ENCODE assay signal across 10 cellular contexts in genomic region chr3:15521573-15521965, GRCh38. TPM values are rescaled to one million over a fixed set of nuclear protein-coding genes. Genes with fewer than 3 reads are reported as not detected.
A peak's percentile ranks its signal among the peaks of the same experiment; 100 is the strongest.
DNase-seq lines count a peak whose midpoint lies in the region; ATAC-seq and TF ChIP-seq lines count a peak whose summit lies in the region.
"Had no signal": no experiment of that assay in that cellular context is flagged by ENCODE, and none has a peak within 500 bp of the region (broad histone marks: within the 10 kb centered on the region; RNA-seq: fewer than 3 reads in every experiment).

Gene COLQ (minus strand): TSS chr3:15521706. CDS start chr3:15521625, 81 bp downstream.

- peaks cover 16% of the 10 kb centered on the region for H3K4me1 Mint-ChIP-seq in activated naive CD4-positive, alpha-beta T cell treated with anti-CD3 and anti-CD28 coated beads, Interleukin-2, amount 10 ng/mL, durations not matched to agents 7 days and 5 days
- H3K4me1 Mint-ChIP-seq in activated naive CD4-positive, alpha-beta T cell treated with anti-CD3 and anti-CD28 coated beads for 36 hours (ENCODE audit: low read depth) = peaks cover 17% of the 10 kb centered on the region
- H3K4me1 Mint-ChIP-seq in activated T-helper 17 cell treated with anti-CD3 and anti-CD28 coated beads, Interleukin-2, amount 50 U/mL, for 72 hours = peaks cover 16% of the 10 kb centered on the region
- peaks cover 66 to 78% of the 10 kb centered on the region in 2 donors for H3K4me1 Mint-ChIP-seq in immature natural killer cell
- peaks cover 9% of the 10 kb centered on the region for H3K4me1 Mint-ChIP-seq in stimulated activated memory B cell treated with anti-CD40 and anti-IgM and Interleukin-4, amounts not matched to agents 10 μg/mL and 1 μg/mL and 100 μg/mL, for 72 hours

- intact Hi-C loops in activated naive CD4-positive, alpha-beta T cell treated with anti-CD3 and anti-CD28 coated beads for 36 hours (cut with micrococcal nuclease) = no loop called here
- intact Hi-C loops in upper lobe of right lung (cut with DNase I) = no loop called here

- H3K4me3 ChIP-seq in upper lobe of right lung = no peak within 1 kb of the TSS

- TF ChIP-seq CTCF in upper lobe of right lung (IDR thresholded peaks at IDR 0.05) = no peak

- H3K36me3 ChIP-seq in upper lobe of right lung = no peaks in the 10 kb centered on the region

- H3K4me3 Mint-ChIP-seq in activated naive CD4-positive, alpha-beta T cell treated with anti-CD3 and anti-CD28 coated beads, Interleukin-2, amount 10 ng/mL, durations not matched to agents 7 days and 5 days = peak within 1 kb of the TSS; percentile 47
- no peak within 1 kb of the TSS for H3K4me3 Mint-ChIP-seq in activated naive CD4-positive, alpha-beta T cell treated with anti-CD3 and anti-CD28 coated beads for 36 hours
- H3K4me3 Mint-ChIP-seq in activated T-helper 17 cell treated with anti-CD3 and anti-CD28 coated beads, Interleukin-2, amount 50 U/mL, for 72 hours = peak within 1 kb of the TSS; percentile 52
- H3K4me3 Mint-ChIP-seq in immature natural killer cell = peak within 1 kb of the TSS; percentile 90 to 98 (median 93)
- H3K4me3 Mint-ChIP-seq in stimulated activated memory B cell treated with anti-CD40 and anti-IgM and Interleukin-4, amounts not matched to agents 10 μg/mL and 1 μg/mL and 100 μg/mL, for 72 hours = no peak within 1 kb of the TSS

- H3K9me3 ChIP-seq in upper lobe of right lung = no peaks in the 10 kb centered on the region

- no peak within 1 kb of the TSS for H3K27ac ChIP-seq in upper lobe of right lung

- CTCF ChIA-PET in activated naive CD4-positive, alpha-beta T cell treated with anti-CD3 and anti-CD28 coated beads, Interleukin-2, amount 10 ng/mL, durations not matched to agents 7 days and 5 days (lab: Charles Lee) = interaction anchor here (0.7 to 1.4 kb wide), 3 partner anchors 10 to 253 kb away, joined by 3 to 5 read pairs (median 4); no protein-coding TSS in a partner anchor
- CTCF ChIA-PET in activated naive CD4-positive, alpha-beta T cell treated with anti-CD3 and anti-CD28 coated beads for 36 hours (lab: Charles Lee) = interaction anchor here (0.6 kb wide), 1 partner anchor 403 kb away, joined by 3 read pairs; no protein-coding TSS in a partner anchor

- H3K4me1 ChIP-seq in upper lobe of right lung = peaks cover 5% of the 10 kb centered on the region

- no peak for DNase-seq in activated naive CD4-positive, alpha-beta T cell treated with anti-CD3 and anti-CD28 coated beads, Interleukin-2, amount 10 ng/mL, durations not matched to agents 7 days and 5 days
- DNase-seq in activated naive CD4-positive, alpha-beta T cell treated with anti-CD3 and anti-CD28 coated beads for 36 hours = no peak
- DNase-seq in immature natural killer cell (no peak), upper lobe of right lung (no peak), AG20443 (ENCODE audit: low spot score) (no peak)
- no peak for DNase-seq in stimulated activated naive CD4-positive, alpha-beta T cell treated with Interleukin-2 at 50 U/mL for 16 hours (lab: John Stamatoyannopoulos, UW)
- DNase-seq: hippocampal formation, NCI-H1417 treated with DMSO at 0.1 percent for 48 hours had no signal

- H3K9me3 Mint-ChIP-seq in activated naive CD4-positive, alpha-beta T cell treated with anti-CD3 and anti-CD28 coated beads, Interleukin-2, amount 10 ng/mL, durations not matched to agents 7 days and 5 days = no peaks in the 10 kb centered on the region
- no peaks in the 10 kb centered on the region for H3K9me3 Mint-ChIP-seq in activated naive CD4-positive, alpha-beta T cell treated with anti-CD3 and anti-CD28 coated beads for 36 hours
- no peaks in the 10 kb centered on the region for H3K9me3 Mint-ChIP-seq in activated T-helper 17 cell treated with anti-CD3 and anti-CD28 coated beads, Interleukin-2, amount 50 U/mL, for 72 hours
- no peaks in the 10 kb centered on the region for H3K9me3 Mint-ChIP-seq in immature natural killer cell
- H3K9me3 Mint-ChIP-seq in stimulated activated memory B cell treated with anti-CD40 and anti-IgM and Interleukin-4, amounts not matched to agents 10 μg/mL and 1 μg/mL and 100 μg/mL, for 72 hours = peaks cover 3% of the 10 kb centered on the region

- H3K36me3 Mint-ChIP-seq in activated naive CD4-positive, alpha-beta T cell treated with anti-CD3 and anti-CD28 coated beads, Interleukin-2, amount 10 ng/mL, durations not matched to agents 7 days and 5 days = peaks cover 2% of the 10 kb centered on the region
- no peaks in the 10 kb centered on the region for H3K36me3 Mint-ChIP-seq in activated naive CD4-positive, alpha-beta T cell treated with anti-CD3 and anti-CD28 coated beads for 36 hours (ENCODE audit: low read depth)
- no peaks in the 10 kb centered on the region for H3K36me3 Mint-ChIP-seq in activated T-helper 17 cell treated with anti-CD3 and anti-CD28 coated beads, Interleukin-2, amount 50 U/mL, for 72 hours (ENCODE audit: low read depth)
- peaks cover 0 to 1% (median 0%) of the 10 kb centered on the region in 3 donors for H3K36me3 Mint-ChIP-seq in immature natural killer cell
- H3K36me3 Mint-ChIP-seq in stimulated activated memory B cell treated with anti-CD40 and anti-IgM and Interleukin-4, amounts not matched to agents 10 μg/mL and 1 μg/mL and 100 μg/mL, for 72 hours = no peaks in the 10 kb centered on the region

- peaks cover 20% of the 10 kb centered on the region for H3K27me3 Mint-ChIP-seq in activated naive CD4-positive, alpha-beta T cell treated with anti-CD3 and anti-CD28 coated beads, Interleukin-2, amount 10 ng/mL, durations not matched to agents 7 days and 5 days
- H3K27me3 Mint-ChIP-seq in activated naive CD4-positive, alpha-beta T cell treated with anti-CD3 and anti-CD28 coated beads for 36 hours (ENCODE audit: low read depth) = peaks cover 3% of the 10 kb centered on the region
- no peaks in the 10 kb centered on the region for H3K27me3 Mint-ChIP-seq in activated T-helper 17 cell treated with anti-CD3 and anti-CD28 coated beads, Interleukin-2, amount 50 U/mL, for 72 hours
- peaks cover 0 to 3% (median 2%) of the 10 kb centered on the region in 3 donors for H3K27me3 Mint-ChIP-seq in immature natural killer cell (ENCODE audit: low read depth in 3 of 3)
- H3K27me3 Mint-ChIP-seq in stimulated activated memory B cell treated with anti-CD40 and anti-IgM and Interleukin-4, amounts not matched to agents 10 μg/mL and 1 μg/mL and 100 μg/mL, for 72 hours = peaks cover 16% of the 10 kb centered on the region

- no peak within 1 kb of the TSS for H3K27ac Mint-ChIP-seq in activated naive CD4-positive, alpha-beta T cell treated with anti-CD3 and anti-CD28 coated beads, Interleukin-2, amount 10 ng/mL, durations not matched to agents 7 days and 5 days
- H3K27ac Mint-ChIP-seq in activated naive CD4-positive, alpha-beta T cell treated with anti-CD3 and anti-CD28 coated beads for 36 hours = no peak within 1 kb of the TSS
- H3K27ac Mint-ChIP-seq in activated T-helper 17 cell treated with anti-CD3 and anti-CD28 coated beads, Interleukin-2, amount 50 U/mL, for 72 hours = peak within 1 kb of the TSS; percentile 37
- H3K27ac Mint-ChIP-seq in immature natural killer cell = peak within 1 kb of the TSS; percentile 75 to 95 (median 90)
- peak within 1 kb of the TSS; percentile 15 for H3K27ac Mint-ChIP-seq in stimulated activated memory B cell treated with anti-CD40 and anti-IgM and Interleukin-4, amounts not matched to agents 10 μg/mL and 1 μg/mL and 100 μg/mL, for 72 hours

- H3K27me3 ChIP-seq in upper lobe of right lung = no peaks in the 10 kb centered on the region

- no peak for ATAC-seq in activated T-helper 17 cell treated with anti-CD3 and anti-CD28 coated beads, Interleukin-2, amount 50 U/mL, for 72 hours (replicated peaks)
- ATAC-seq in stimulated activated memory B cell treated with anti-CD40 and anti-IgM and Interleukin-4, amounts not matched to agents 10 μg/mL and 1 μg/mL and 100 μg/mL, for 72 hours = no peak
- ATAC-seq in upper lobe of right lung = no peak

RNA-seq across cellular contexts. Expression of gene COLQ, which starts in this region (rescaled TPM):
- total RNA-seq in activated naive CD4-positive, alpha-beta T cell treated with anti-CD3 and anti-CD28 coated beads for 36 hours = under 1 TPM; 0.25 to 0.62 TPM
- total RNA-seq in activated T-helper 17 cell treated with anti-CD3 and anti-CD28 coated beads, Interleukin-2, amount 50 U/mL, for 72 hours = 1 to 10 TPM; 2.7 to 6.1 TPM
- polyA plus RNA-seq in immature natural killer cell = 10 to 100 TPM; 13.3 to 27.8 (median 18.8) TPM
- total RNA-seq in upper lobe of right lung = 1.1 TPM

Comparison
In these comparisons a context has a peak if more than half of its experiments do, and no peak if none do; other contexts are left out.
1. H3K4me3 Mint-ChIP-seq: peak in activated naive CD4-positive, alpha-beta T cell treated with anti-CD3 and anti-CD28 coated beads, Interleukin-2, amount 10 ng/mL, durations not matched to agents 7 days and 5 days (single experiment), activated T-helper 17 cell treated with anti-CD3 and anti-CD28 coated beads, Interleukin-2, amount 50 U/mL, for 72 hours (single experiment) and immature natural killer cell (5 of 5); none in activated naive CD4-positive, alpha-beta T cell treated with anti-CD3 and anti-CD28 coated beads for 36 hours (single experiment) and stimulated activated memory B cell treated with anti-CD40 and anti-IgM and Interleukin-4, amounts not matched to agents 10 μg/mL and 1 μg/mL and 100 μg/mL, for 72 hours (single experiment).
2. H3K27ac Mint-ChIP-seq: peak in activated T-helper 17 cell treated with anti-CD3 and anti-CD28 coated beads, Interleukin-2, amount 50 U/mL, for 72 hours (single experiment), immature natural killer cell (6 of 6) and stimulated activated memory B cell treated with anti-CD40 and anti-IgM and Interleukin-4, amounts not matched to agents 10 μg/mL and 1 μg/mL and 100 μg/mL, for 72 hours (single experiment); none in activated naive CD4-positive, alpha-beta T cell treated with anti-CD3 and anti-CD28 coated beads, Interleukin-2, amount 10 ng/mL, durations not matched to agents 7 days and 5 days (single experiment) and activated naive CD4-positive, alpha-beta T cell treated with anti-CD3 and anti-CD28 coated beads for 36 hours (single experiment).